2 cellular contexts compared by ENCODE assay signal in genomic region chr5:111530298-111530740, GRCh38.
A peak's percentile ranks its signal among the peaks of the same experiment; 100 is the strongest.
TF ChIP-seq lines count a peak whose summit lies in the region.

No MANE protein-coding gene starts in this region.

TF ChIP-seq in A549, 52 proteins besides CTCF, POLR2A, EP300 and RAD21 (continued from another document):
- TF ChIP-seq HMGXB4 (CRISPR knock-in tag; IDR thresholded peaks at IDR 0.05; ENCODE audit: borderline replicate concordance), result no peak
- TF ChIP-seq MAX (IDR thresholded peaks at IDR 0.05), result peak; percentile 61
- TF ChIP-seq GATA3 (IDR thresholded peaks at IDR 0.05; ENCODE audit: borderline replicate concordance), result peak; percentile 81
- no peak for TF ChIP-seq RNF2 (IDR thresholded peaks at IDR 0.05; ENCODE audit: borderline replicate concordance, low read depth)
- TF ChIP-seq HES2 (IDR thresholded peaks at IDR 0.05), result no peak
- no peak for TF ChIP-seq KDM5A (IDR thresholded peaks at IDR 0.05)
- TF ChIP-seq EHF (CRISPR knock-in tag; IDR thresholded peaks at IDR 0.05), result no peak
- TF ChIP-seq SMC3 (IDR thresholded peaks at IDR 0.05), result no peak
- TF ChIP-seq POLR2AphosphoS2 (conservative IDR thresholded peaks at IDR 0.05; ENCODE audit: low read length), result no peak
- TF ChIP-seq JUNB (IDR thresholded peaks at IDR 0.05), result no peak
- no peak for TF ChIP-seq NFE2L2 (conservative IDR thresholded peaks at IDR 0.05; ENCODE audit: low read length)
- TF ChIP-seq MAFK (IDR thresholded peaks at IDR 0.05; ENCODE audit: partially characterized antibody), result peak; percentile 57
- TF ChIP-seq HOXB13 (CRISPR knock-in tag; IDR thresholded peaks at IDR 0.05; ENCODE audit: low read depth), result no peak

TF ChIP-seq in K562, 482 proteins besides CTCF, POLR2A, EP300 and RAD21 (continued from another document and continues in another):
- TF ChIP-seq CHAMP1 (IDR thresholded peaks at IDR 0.05) (peak; percentile 99), KLF13 (tag; IDR thresholded peaks at IDR 0.05; ENCODE audit: borderline replicate concordance, low read depth) (no peak), EWSR1 (IDR thresholded peaks at IDR 0.05; ENCODE audit: borderline replicate concordance, low read depth, partially characterized antibody) (no peak), U2AF2 (optimal IDR thresholded peaks at IDR 0.05; ENCODE audit: low read depth, low read length) (no peak), SP2 (IDR thresholded peaks at IDR 0.05; ENCODE audit: extremely low read depth, low read depth, low read length, poor library complexity, severe bottlenecking) (no peak), ATF6 (CRISPR knock-in tag; IDR thresholded peaks at IDR 0.05) (no peak), FOXP1 (CRISPR knock-in tag; IDR thresholded peaks at IDR 0.05) (no peak), ARID2 (IDR thresholded peaks at IDR 0.05) (no peak), C11orf30 (IDR thresholded peaks at IDR 0.05; ENCODE audit: low read depth) (peak; percentile 96), ATF1 (CRISPR knock-in tag; IDR thresholded peaks at IDR 0.05) (no peak), ATF1 (tag; IDR thresholded peaks at IDR 0.05) (peak; percentile 91), FOXA3 (CRISPR knock-in tag; conservative IDR thresholded peaks at IDR 0.05 in 1 of 2, IDR thresholded peaks at IDR 0.05 in 1 of 2) (no peak), BHLHE40 (IDR thresholded peaks at IDR 0.05; ENCODE audit: low read length) (0 out of 2 replicates have a peak, but pooled peaks have one; percentile 24), SPI1 (IDR thresholded peaks at IDR 0.05; ENCODE audit: borderline replicate concordance, low read depth, low read length) (peak; percentile 89), HMG20B (CRISPR knock-in tag; IDR thresholded peaks at IDR 0.05) (no peak), MAX (CRISPR knock-in tag; IDR thresholded peaks at IDR 0.05) (no peak), ZSCAN29 (IDR thresholded peaks at IDR 0.05) (no peak), SMARCA5 (IDR thresholded peaks at IDR 0.05) (no peak), FIP1L1 (IDR thresholded peaks at IDR 0.05; ENCODE audit: low read depth, low read length, poor library complexity, severe bottlenecking) (no peak), NR3C1 (CRISPR knock-in tag; IDR thresholded peaks at IDR 0.05) (no peak), TGIF2 (CRISPR knock-in tag; IDR thresholded peaks at IDR 0.05) (no peak), PCBP1 (IDR thresholded peaks at IDR 0.05; ENCODE audit: low read depth, low read length, poor library complexity, severe bottlenecking) (no peak), NFATC3 (IDR thresholded peaks at IDR 0.05) (no peak), SREBF1 (IDR thresholded peaks at IDR 0.05; ENCODE audit: borderline replicate concordance, low read depth, low read length) (no peak), CEBPZ (IDR thresholded peaks at IDR 0.05; ENCODE audit: borderline replicate concordance, low read depth, low read length) (no peak), RBM15 (IDR thresholded peaks at IDR 0.05; ENCODE audit: insufficient read depth, low read length) (no peak), HBP1 (CRISPR knock-in tag; IDR thresholded peaks at IDR 0.05) (peak; percentile 68; the same call in 1 of the 2 replicates), TCFL5 (CRISPR knock-in tag; conservative IDR thresholded peaks at IDR 0.05) (no peak), MTA3 (IDR thresholded peaks at IDR 0.05; ENCODE audit: borderline replicate concordance) (peak; percentile 73; the same call in 1 of the 2 replicates), CHD7 (IDR thresholded peaks at IDR 0.05; ENCODE audit: low read depth, low read length) (no peak), TRIM24 (IDR thresholded peaks at IDR 0.05) (peak; percentile 82 to 88)
